9 cellular contexts compared by ENCODE assay signal in genomic region chr2:147623328-147623727, GRCh38.
DNase-seq lines count a peak whose midpoint lies in the region; ATAC-seq and TF ChIP-seq lines count a peak whose summit lies in the region.
"Had no signal": no experiment of that assay in that cellular context is flagged by ENCODE, and none has a peak within 500 bp of the region (broad histone marks: within the 10 kb centered on the region; RNA-seq: fewer than 3 reads in every experiment).

No MANE protein-coding gene starts in this region.

- peak overlapping the region; percentile 79 for H3K27ac Mint-ChIP-seq in activated naive CD4-positive, alpha-beta T cell treated with anti-CD3 and anti-CD28 coated beads for 36 hours

- no peaks in the 10 kb centered on the region for H3K36me3 Mint-ChIP-seq in activated naive CD4-positive, alpha-beta T cell treated with anti-CD3 and anti-CD28 coated beads for 36 hours (ENCODE audit: low read depth)

- peaks cover 43% of the 10 kb centered on the region for H3K4me1 Mint-ChIP-seq in activated naive CD4-positive, alpha-beta T cell treated with anti-CD3 and anti-CD28 coated beads for 36 hours (ENCODE audit: low read depth)

- H3K27me3 ChIP-seq in upper lobe of left lung = no peaks in the 10 kb centered on the region
- H3K27me3 ChIP-seq: colonic mucosa had no signal

- ATAC-seq in HG02870 (IDR thresholded peaks at IDR 0.05; ENCODE audit: unreplicated experiment) = peak; percentile 95
- ATAC-seq in stimulated activated naive CD8-positive, alpha-beta T cell treated with anti-CD3 and anti-CD28 coated beads, Interleukin-15, Interleukin-2, amounts not matched to agents 100 U/mL and 50 U/mL, for 24 hours = peak; percentile 98
- ATAC-seq in upper lobe of left lung (ENCODE audit: low FRiP score in 2 of 2) = no peak

- no peaks in the 10 kb centered on the region for H3K36me3 ChIP-seq in upper lobe of left lung
- H3K36me3 ChIP-seq: colonic mucosa had no signal

- WGBS in upper lobe of left lung, 2 donors = 81 to 92% methylated on average over 1 of the region's 1 CpG

- H3K4me1 ChIP-seq in upper lobe of left lung = no peaks in the 10 kb centered on the region
- H3K4me1 ChIP-seq: colonic mucosa had no signal

- H3K27ac ChIP-seq in upper lobe of left lung = no peak overlapping the region
- H3K27ac ChIP-seq: colonic mucosa had no signal

- DNase-seq in activated naive CD4-positive, alpha-beta T cell treated with anti-CD3 and anti-CD28 coated beads for 36 hours = peak; percentile 44
- no peak for DNase-seq in activated naive CD4-positive, alpha-beta T cell treated with anti-CD3 and anti-CD28 coated beads, Interleukin-2, amount 50 U/mL, for 16 hours
- DNase-seq in NOMO-1 (lab: John Stamatoyannopoulos, UW; ENCODE audit: unreplicated experiment in 2 of 2) (peak; percentile 59 to 77), upper lobe of left lung (no peak), DMS 273 (lab: John Stamatoyannopoulos, UW; ENCODE audit: unreplicated experiment) (no peak), NCI-H1436 (lab: John Stamatoyannopoulos, UW) (no peak)
- DNase-seq in stimulated activated naive CD8-positive, alpha-beta T cell treated with anti-CD3 and anti-CD28 coated beads, Interleukin-15, Interleukin-2, amounts not matched to agents 100 U/mL and 50 U/mL, for 24 hours = no peak
- DNase-seq: colonic mucosa had no signal

- TF ChIP-seq POLR2A in upper lobe of left lung (IDR thresholded peaks at IDR 0.05) = no peak

- intact Hi-C loops in activated naive CD4-positive, alpha-beta T cell treated with anti-CD3 and anti-CD28 coated beads for 36 hours (cut with micrococcal nuclease) = loop anchor here (1.0 to 10.0 kb wide), 4 partner anchors 40 to 1961 kb away; partner anchors contain the start of genes ACVR2A and MMADHC

- no peaks in the 10 kb centered on the region for H3K27me3 Mint-ChIP-seq in activated naive CD4-positive, alpha-beta T cell treated with anti-CD3 and anti-CD28 coated beads for 36 hours (ENCODE audit: low read depth)

- no peak overlapping the region for H3K4me3 ChIP-seq in upper lobe of left lung
- H3K4me3 ChIP-seq: colonic mucosa had no signal

- H3K9me3 ChIP-seq in upper lobe of left lung = no peaks in the 10 kb centered on the region
- H3K9me3 ChIP-seq: colonic mucosa had no signal

- CTCF ChIA-PET in activated naive CD4-positive, alpha-beta T cell treated with anti-CD3 and anti-CD28 coated beads for 36 hours (lab: Charles Lee) = no interaction called here

- H3K9me3 Mint-ChIP-seq in activated naive CD4-positive, alpha-beta T cell treated with anti-CD3 and anti-CD28 coated beads for 36 hours = no peaks in the 10 kb centered on the region

- no peak for TF ChIP-seq CTCF in upper lobe of left lung (IDR thresholded peaks at IDR 0.05)

- H3K4me3 Mint-ChIP-seq in activated naive CD4-positive, alpha-beta T cell treated with anti-CD3 and anti-CD28 coated beads for 36 hours = no peak overlapping the region

- TF ChIP-seq EP300 in upper lobe of left lung (IDR thresholded peaks at IDR 0.05) = no peak

Comparison
In these comparisons a context has a peak if more than half of its experiments do, and no peak if none do; other contexts are left out.
1. DNase-seq: peak in activated naive CD4-positive, alpha-beta T cell treated with anti-CD3 and anti-CD28 coated beads for 36 hours (single experiment) and NOMO-1 (2 of 2); none in activated naive CD4-positive, alpha-beta T cell treated with anti-CD3 and anti-CD28 coated beads, Interleukin-2, amount 50 U/mL, for 16 hours (single experiment), stimulated activated naive CD8-positive, alpha-beta T cell treated with anti-CD3 and anti-CD28 coated beads, Interleukin-15, Interleukin-2, amounts not matched to agents 100 U/mL and 50 U/mL, for 24 hours (single experiment), upper lobe of left lung (0 of 2), DMS 273 (single experiment) and NCI-H1436 (single experiment).
2. ATAC-seq: peak in HG02870 (single experiment) and stimulated activated naive CD8-positive, alpha-beta T cell treated with anti-CD3 and anti-CD28 coated beads, Interleukin-15, Interleukin-2, amounts not matched to agents 100 U/mL and 50 U/mL, for 24 hours (single experiment); none in upper lobe of left lung (0 of 2).